Comparison of ENCODE assay signal across 13 cellular contexts in genomic region chr3:149134560-149134959, GRCh38. TPM values are rescaled to one million over a fixed set of nuclear protein-coding genes. Genes with fewer than 3 reads are reported as not detected.
DNase-seq lines count a peak whose midpoint lies in the region; ATAC-seq and TF ChIP-seq lines count a peak whose summit lies in the region.
"Had no signal": no experiment of that assay in that cellular context is flagged by ENCODE, and none has a peak within 500 bp of the region (broad histone marks: within the 10 kb centered on the region; RNA-seq: fewer than 3 reads in every experiment).

No MANE protein-coding gene starts in this region.

- 89 to 91% methylated on average over 3 of the region's 3 CpGs for WGBS in endodermal cell (ENCODE audit: insufficient coverage in 1 of 2, insufficient read length in 1 of 2), 2 experiments
- WGBS in right lobe of liver (ENCODE audit: insufficient coverage, low coverage, low lambda C conversion rate, missing lambda C conversion rate): 13% methylated on average over 3 of the region's 3 CpGs

- ATAC-seq in right lobe of liver (peak; percentile 33 to 66 (median 54)), GM21515 (IDR thresholded peaks at IDR 0.05; ENCODE audit: unreplicated experiment) (no peak)
- no peak for ATAC-seq in CD4-positive, alpha-beta T cell (ENCODE audit: poor library complexity)

- no peaks in the 10 kb centered on the region for H3K36me3 Mint-ChIP-seq in endodermal cell (ENCODE audit: low read depth)
- H3K36me3 Mint-ChIP-seq in CD4-positive, alpha-beta T cell (ENCODE audit: low read depth): peaks cover 12% of the 10 kb centered on the region

- H3K27me3 ChIP-seq in endodermal cell (ENCODE audit: control insufficient read depth, insufficient read depth, low read length, poor library complexity, severe bottlenecking) (no peaks in the 10 kb centered on the region), right lobe of liver (no peaks in the 10 kb centered on the region)
- H3K27me3 ChIP-seq in CD4-positive, alpha-beta T cell (ENCODE audit: control insufficient read depth, insufficient read depth, low read length): no peaks in the 10 kb centered on the region

- H3K4me3 Mint-ChIP-seq in endodermal cell: no peak overlapping the region
- H3K4me3 Mint-ChIP-seq in CD4-positive, alpha-beta T cell: no peak overlapping the region
- H3K4me3 Mint-ChIP-seq: nephron had no signal

- DNase-seq in EL: peak; percentile 71
- peak; percentile 27 for DNase-seq in NCI-H2029 treated with DMSO at 0.1 percent for 48 hours (lab: John Stamatoyannopoulos, UW)
- DNase-seq in endodermal cell: no peak
- no peak for DNase-seq in right lobe of liver
- no peak for DNase-seq in anterior cingulate cortex (lab: John Stamatoyannopoulos, UW)
- DNase-seq in KG1 (lab: John Stamatoyannopoulos, UW): no peak
- DNase-seq in CD4-positive, alpha-beta T cell: no peak
- DNase-seq: C1 segment of cervical spinal cord; central memory CD4-positive, alpha-beta T cell; erythroblast had no signal

- no peaks in the 10 kb centered on the region for H3K27me3 Mint-ChIP-seq in endodermal cell (ENCODE audit: insufficient read depth)
- H3K27me3 Mint-ChIP-seq in CD4-positive, alpha-beta T cell: no peaks in the 10 kb centered on the region

- TF ChIP-seq CTCF in endodermal cell (conservative IDR thresholded peaks at IDR 0.05): no peak
- TF ChIP-seq CTCF in right lobe of liver (IDR thresholded peaks at IDR 0.05): no peak
- TF ChIP-seq CTCF in CD4-positive, alpha-beta T cell (IDR thresholded peaks at IDR 0.05): no peak

- H3K4me3 ChIP-seq in endodermal cell (ENCODE audit: low read length) (no peak overlapping the region), right lobe of liver (no peak overlapping the region)

- no peak for TF ChIP-seq POLR2A in right lobe of liver (IDR thresholded peaks at IDR 0.05)

- H3K9ac ChIP-seq in endodermal cell (ENCODE audit: extremely low read depth, low read length, poor library complexity, severe bottlenecking): no peak overlapping the region

- intact Hi-C loops in right lobe of liver (cut with DNase I): no loop called here
- intact Hi-C loops in CD4-positive, alpha-beta T cell (cut with DNase I, micrococcal nuclease): loop anchor here in 1 of 2 experiments (5.0 kb wide), 1 partner anchor 142 kb away; the partner anchor contains the start of gene GYG1

- peak overlapping the region; percentile 24 for H3K27ac Mint-ChIP-seq in endodermal cell
- no peak overlapping the region for H3K27ac Mint-ChIP-seq in CD4-positive, alpha-beta T cell
- H3K27ac Mint-ChIP-seq: activated T-helper 2 cell treated with anti-CD3 and anti-CD28 coated beads, Interferon-gamma antibody, Interleukin-2, Interleukin-4, amounts not matched to agents 10 μg/mL and 5 μg/mL and 100 μg/mL, durations not matched to agents 14 hours and 24 hours and 36 hours had no signal

- H3K9me3 ChIP-seq in endodermal cell (ENCODE audit: control insufficient read depth, low read length) (no peaks in the 10 kb centered on the region), right lobe of liver (no peaks in the 10 kb centered on the region)
- H3K9me3 ChIP-seq in CD4-positive, alpha-beta T cell (ENCODE audit: control insufficient read depth, low read length): no peaks in the 10 kb centered on the region

- CTCF ChIA-PET in CD4-positive, alpha-beta T cell (lab: Charles Lee): interaction anchor here (1.1 kb wide), 1 partner anchor 14 kb away, joined by 3 read pairs; no protein-coding TSS in a partner anchor

- POLR2A ChIA-PET in CD4-positive, alpha-beta T cell (lab: Charles Lee): interaction anchor here (1.2 kb wide), 1 partner anchor 12 kb away, joined by 5 read pairs; no protein-coding TSS in a partner anchor

- H3K4me1 ChIP-seq in endodermal cell (ENCODE audit: control insufficient read depth, insufficient read depth, low read length): no peaks in the 10 kb centered on the region
- peaks cover 0 to 27% (median 2%) of the 10 kb centered on the region in 4 donors for H3K4me1 ChIP-seq in right lobe of liver

- H3K9me3 Mint-ChIP-seq in endodermal cell: no peaks in the 10 kb centered on the region
- H3K9me3 Mint-ChIP-seq in CD4-positive, alpha-beta T cell: no peaks in the 10 kb centered on the region
- H3K9me3 Mint-ChIP-seq: activated T-helper 2 cell treated with anti-CD3 and anti-CD28 coated beads, Interferon-gamma antibody, Interleukin-2, Interleukin-4, amounts not matched to agents 10 μg/mL and 5 μg/mL and 100 μg/mL, durations not matched to agents 14 hours and 24 hours and 36 hours; nephron had no signal

- H3K36me3 ChIP-seq in endodermal cell (ENCODE audit: control insufficient read depth, insufficient read depth, low read length) (no peaks in the 10 kb centered on the region), right lobe of liver (no peaks in the 10 kb centered on the region)

- H3K27ac ChIP-seq in endodermal cell (ENCODE audit: low read depth, low read length) (no peak overlapping the region), right lobe of liver (no peak overlapping the region)
- H3K27ac ChIP-seq in CD4-positive, alpha-beta T cell (ENCODE audit: low read depth, low read length): no peak overlapping the region

- peaks cover 22% of the 10 kb centered on the region for H3K4me1 Mint-ChIP-seq in endodermal cell
- H3K4me1 Mint-ChIP-seq in CD4-positive, alpha-beta T cell (ENCODE audit: low read depth): peaks cover 51% of the 10 kb centered on the region

RNA-seq across cellular contexts. Expression of gene HPS3, which starts 5.1 kb away (rescaled TPM):
- total RNA-seq in endodermal cell: 10 to 100 TPM; 26.0 to 28.7 TPM
- polyA plus RNA-seq in endodermal cell (2013, experiment 1 of 2): 25.4 TPM
- polyA plus RNA-seq in endodermal cell (2013, experiment 2 of 2): 20.9 TPM
- 1 to 10 TPM; 4.2 to 8.5 (median 6.3) TPM for total RNA-seq in right lobe of liver
- 1 to 10 TPM; 5.5 TPM for total RNA-seq in CD4-positive, alpha-beta T cell

RNA-seq across cellular contexts. Expression of gene HLTF, which starts 48.2 kb away (rescaled TPM):
- total RNA-seq in endodermal cell: 10 to 100 TPM; 61.2 to 75.7 TPM
- polyA plus RNA-seq in endodermal cell (2013, experiment 1 of 2): 47.9 TPM
- 48.5 TPM for polyA plus RNA-seq in endodermal cell (2013, experiment 2 of 2)
- total RNA-seq in right lobe of liver: 10 to 100 TPM; 10.5 to 14.6 (median 12.3) TPM
- total RNA-seq in CD4-positive, alpha-beta T cell: 1 to 10 TPM; 3.3 to 3.6 TPM

Comparison
In these comparisons a context has a peak if more than half of its experiments do, and no peak if none do; other contexts are left out.
1. DNase-seq: peak in EL (single experiment) and NCI-H2029 treated with DMSO at 0.1 percent for 48 hours (single experiment); none in endodermal cell (single experiment), right lobe of liver (0 of 3), anterior cingulate cortex (0 of 58), KG1 (single experiment) and CD4-positive, alpha-beta T cell (0 of 10).
2. ATAC-seq: peak in right lobe of liver (4 of 4); none in GM21515 (single experiment) and CD4-positive, alpha-beta T cell (single experiment).